Comparison of ENCODE assay signal across 8 cellular contexts in the genomic region with DNA sequence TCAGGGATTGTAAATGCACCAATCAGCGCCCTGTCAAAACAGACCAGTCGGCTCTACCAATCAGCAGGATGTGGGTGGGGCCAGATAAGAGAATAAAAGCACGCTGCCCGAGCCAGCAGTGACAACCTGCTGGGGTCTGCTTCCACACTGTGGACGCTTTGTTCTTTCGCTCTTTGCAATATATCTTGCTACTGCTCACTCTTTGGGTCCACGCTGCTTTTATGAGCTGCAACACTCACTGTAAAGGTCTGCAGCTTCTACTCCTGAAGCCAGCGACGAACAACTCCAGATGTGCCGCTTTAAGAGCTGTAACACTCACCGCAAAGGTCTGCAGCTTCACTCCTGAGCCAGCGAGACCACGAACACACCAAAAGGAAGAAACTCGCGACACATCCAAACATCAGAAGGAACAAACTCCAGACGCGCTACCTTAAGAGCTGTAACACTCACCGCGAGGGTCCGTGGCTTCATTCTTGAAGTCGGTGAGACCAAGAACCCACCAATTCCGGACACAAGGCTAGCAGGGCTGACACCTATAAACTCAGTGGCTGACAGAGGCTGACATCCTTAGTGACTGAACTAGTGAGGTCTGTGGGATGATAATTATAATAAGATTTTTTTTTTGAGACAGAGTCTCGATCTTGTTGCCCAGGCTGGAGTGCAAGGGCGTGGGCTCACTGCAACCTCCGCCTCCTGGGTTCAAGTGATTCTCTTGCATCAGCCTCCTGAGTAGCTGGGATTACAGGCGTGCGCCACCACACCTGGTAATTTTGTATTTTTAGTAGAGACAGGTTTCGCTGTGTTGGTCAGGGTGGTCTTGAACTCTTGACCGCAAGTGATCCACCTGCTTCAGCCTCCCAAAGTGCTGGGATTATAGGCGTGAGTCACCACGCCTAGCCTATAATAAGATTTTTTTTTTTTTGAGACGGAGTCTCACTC. TPM values are rescaled to one million over a fixed set of nuclear protein-coding genes. Genes with fewer than 3 reads are reported as not detected.
A peak's percentile ranks its signal among the peaks of the same experiment; 100 is the strongest.
DNase-seq lines count a peak whose midpoint lies in the region; ATAC-seq and TF ChIP-seq lines count a peak whose summit lies in the region.
"Not testable (repeated sequence)": the region's sequence is repeated elsewhere in the genome, so short reads cannot be mapped to it uniquely, and the experiment has no call there.

No MANE protein-coding gene starts in this region.

- peaks cover 82% of the 10 kb centered on the region for H3K4me1 Mint-ChIP-seq in activated CD4-positive, alpha-beta memory T cell treated with anti-CD3 and anti-CD28 coated beads, Interleukin-2, amount 10 ng/mL, durations not matched to agents 7 days and 5 days
- H3K4me1 Mint-ChIP-seq in natural killer cell (peaks cover 55 to 75% of the 10 kb centered on the region in 2 donors), type B pancreatic cell (ENCODE audit: unreplicated experiment) (peaks cover 47% of the 10 kb centered on the region)

- H3K9me3 Mint-ChIP-seq in activated CD4-positive, alpha-beta memory T cell treated with anti-CD3 and anti-CD28 coated beads, Interleukin-2, amount 10 ng/mL, durations not matched to agents 7 days and 5 days; natural killer cell; type B pancreatic cell: not testable (repeated sequence)

- H3K27me3 Mint-ChIP-seq in activated CD4-positive, alpha-beta memory T cell treated with anti-CD3 and anti-CD28 coated beads, Interleukin-2, amount 10 ng/mL, durations not matched to agents 7 days and 5 days; natural killer cell (ENCODE audit: low read depth in 2 of 2); type B pancreatic cell: not testable (repeated sequence)

- H3K36me3 Mint-ChIP-seq in activated CD4-positive, alpha-beta memory T cell treated with anti-CD3 and anti-CD28 coated beads, Interleukin-2, amount 10 ng/mL, durations not matched to agents 7 days and 5 days (ENCODE audit: low read depth): peaks cover 16% of the 10 kb centered on the region
- not testable (repeated sequence) for H3K36me3 Mint-ChIP-seq in natural killer cell, type B pancreatic cell

- H3K9me3 ChIP-seq in effector memory CD4-positive, alpha-beta T cell (ENCODE audit: control insufficient read depth, low read length): not testable (repeated sequence)

- DNase-seq in T-helper 1 cell: peak in 4 of 5 donors; percentile 36 to 86 (median 47)
- peak; percentile 85 for DNase-seq in activated CD4-positive, alpha-beta memory T cell treated with anti-CD3 and anti-CD28 coated beads, Interleukin-2, amount 10 ng/mL, durations not matched to agents 7 days and 5 days
- DNase-seq in activated naive CD4-positive, alpha-beta T cell treated with Interleukin-2 at 50 U/mL for 16 hours: peak; percentile 69
- peak; percentile 38 to 46 (median 44) for DNase-seq in effector memory CD4-positive, alpha-beta T cell
- DNase-seq in natural killer cell: peak; percentile 55
- peak; percentile 47 for DNase-seq in stimulated activated CD4-positive, alpha-beta T cell treated with anti-CD3 and anti-CD28 coated beads, Interleukin-2, amount 100 ng/mL, for 4 hours (ENCODE audit: low read depth)
- not testable (repeated sequence) for DNase-seq in type B pancreatic cell (ENCODE audit: extremely low spot score, unreplicated experiment)

- intact Hi-C loops in natural killer cell (cut with micrococcal nuclease): not testable (repeated sequence)

- peaks cover 68% of the 10 kb centered on the region for H3K4me1 ChIP-seq in effector memory CD4-positive, alpha-beta T cell (ENCODE audit: control insufficient read depth, insufficient read depth, low read length, poor library complexity, severe bottlenecking)

- ATAC-seq in natural killer cell: peak; percentile 27 to 53 (median 31)

- H3K27me3 ChIP-seq in effector memory CD4-positive, alpha-beta T cell (replicated peaks; ENCODE audit: control insufficient read depth, insufficient read depth, low read length, poor library complexity, severe bottlenecking): not testable (repeated sequence)

- TF ChIP-seq POLR2A in GM19099 (IDR thresholded peaks at IDR 0.05; ENCODE audit: extremely low read depth, insufficient read length, low read depth): peak; percentile 56

- not testable (repeated sequence) for TF ChIP-seq CTCF in natural killer cell (IDR thresholded peaks at IDR 0.05); type B pancreatic cell (conservative IDR thresholded peaks at IDR 0.05)

- H3K27ac Mint-ChIP-seq in activated CD4-positive, alpha-beta memory T cell treated with anti-CD3 and anti-CD28 coated beads, Interleukin-2, amount 10 ng/mL, durations not matched to agents 7 days and 5 days: peak overlapping the region; percentile 97
- H3K27ac Mint-ChIP-seq in natural killer cell (peak overlapping the region; percentile 92 to 97), type B pancreatic cell (peak overlapping the region; percentile 34)

- H3K4me3 Mint-ChIP-seq in activated CD4-positive, alpha-beta memory T cell treated with anti-CD3 and anti-CD28 coated beads, Interleukin-2, amount 10 ng/mL, durations not matched to agents 7 days and 5 days: peak overlapping the region; percentile 99
- peak overlapping the region; percentile 89 for H3K4me3 Mint-ChIP-seq in natural killer cell
- peak overlapping the region; percentile 48 for H3K4me3 Mint-ChIP-seq in type B pancreatic cell

- H3K27ac ChIP-seq in effector memory CD4-positive, alpha-beta T cell (ENCODE audit: insufficient read depth, low read length, poor library complexity, severe bottlenecking): peak overlapping the region; percentile 58

- peak overlapping the region; percentile 30 for H3K4me3 ChIP-seq in effector memory CD4-positive, alpha-beta T cell (ENCODE audit: insufficient read depth, low read depth, low read length, poor library complexity, severe bottlenecking)

- CTCF ChIA-PET in activated CD4-positive, alpha-beta memory T cell treated with anti-CD3 and anti-CD28 coated beads, Interleukin-2, amount 10 ng/mL, durations not matched to agents 7 days and 5 days (lab: Charles Lee): interaction anchor here (0.7 to 6.1 kb wide), 22 partner anchors 8 to 279 kb away, joined by 3 to 65 read pairs (median 8); a partner anchor contains a TSS

- not testable (repeated sequence) for H3K36me3 ChIP-seq in effector memory CD4-positive, alpha-beta T cell (ENCODE audit: control insufficient read depth, insufficient read depth, low read length)

- POLR2A ChIA-PET in activated CD4-positive, alpha-beta memory T cell treated with anti-CD3 and anti-CD28 coated beads, Interleukin-2, amount 10 ng/mL, durations not matched to agents 7 days and 5 days (lab: Charles Lee): interaction anchor here (0.7 to 12.9 kb wide), 22 partner anchors 8 to 488 kb away, joined by 3 to 225 read pairs (median 5); a partner anchor contains a TSS

RNA-seq across cellular contexts. Expression of a gene that starts 27.8 kb away (rescaled TPM):
- total RNA-seq in activated CD4-positive, alpha-beta memory T cell treated with anti-CD3 and anti-CD28 coated beads, Interleukin-2, amount 10 ng/mL, durations not matched to agents 7 days and 5 days: 10 to 100 TPM; 23.8 to 26.7 TPM
- total RNA-seq in natural killer cell (10 to 100 TPM; 47.3 to 54.2 (median 48.7) TPM), type B pancreatic cell (ENCODE audit: low replicate concordance) (30.6 and 34.3 TPM in 2 replicates)

RNA-seq across cellular contexts. Expression of a gene that starts 53.2 kb away (rescaled TPM):
- total RNA-seq in activated CD4-positive, alpha-beta memory T cell treated with anti-CD3 and anti-CD28 coated beads, Interleukin-2, amount 10 ng/mL, durations not matched to agents 7 days and 5 days: 100 to 1,000 TPM; 475 to 481 TPM
- total RNA-seq in natural killer cell (100 to 1,000 TPM; 174 to 232 (median 200) TPM), type B pancreatic cell (ENCODE audit: low replicate concordance) (95.9 and 130 TPM in 2 replicates)

Comparison
In these comparisons a context has a peak if more than half of its experiments do, and no peak if none do; other contexts are left out.
1. H3K27ac Mint-ChIP-seq: peak in every context shown above with its lines; median percentile 97 in activated CD4-positive, alpha-beta memory T cell treated with anti-CD3 and anti-CD28 coated beads, Interleukin-2, amount 10 ng/mL, durations not matched to agents 7 days and 5 days; 94 in natural killer cell; 34 in type B pancreatic cell.
2. H3K4me3 Mint-ChIP-seq: peak in every context shown above with its lines; median percentile 99 in activated CD4-positive, alpha-beta memory T cell treated with anti-CD3 and anti-CD28 coated beads, Interleukin-2, amount 10 ng/mL, durations not matched to agents 7 days and 5 days; 89 in natural killer cell; 48 in type B pancreatic cell.